In the genomic region with DNA sequence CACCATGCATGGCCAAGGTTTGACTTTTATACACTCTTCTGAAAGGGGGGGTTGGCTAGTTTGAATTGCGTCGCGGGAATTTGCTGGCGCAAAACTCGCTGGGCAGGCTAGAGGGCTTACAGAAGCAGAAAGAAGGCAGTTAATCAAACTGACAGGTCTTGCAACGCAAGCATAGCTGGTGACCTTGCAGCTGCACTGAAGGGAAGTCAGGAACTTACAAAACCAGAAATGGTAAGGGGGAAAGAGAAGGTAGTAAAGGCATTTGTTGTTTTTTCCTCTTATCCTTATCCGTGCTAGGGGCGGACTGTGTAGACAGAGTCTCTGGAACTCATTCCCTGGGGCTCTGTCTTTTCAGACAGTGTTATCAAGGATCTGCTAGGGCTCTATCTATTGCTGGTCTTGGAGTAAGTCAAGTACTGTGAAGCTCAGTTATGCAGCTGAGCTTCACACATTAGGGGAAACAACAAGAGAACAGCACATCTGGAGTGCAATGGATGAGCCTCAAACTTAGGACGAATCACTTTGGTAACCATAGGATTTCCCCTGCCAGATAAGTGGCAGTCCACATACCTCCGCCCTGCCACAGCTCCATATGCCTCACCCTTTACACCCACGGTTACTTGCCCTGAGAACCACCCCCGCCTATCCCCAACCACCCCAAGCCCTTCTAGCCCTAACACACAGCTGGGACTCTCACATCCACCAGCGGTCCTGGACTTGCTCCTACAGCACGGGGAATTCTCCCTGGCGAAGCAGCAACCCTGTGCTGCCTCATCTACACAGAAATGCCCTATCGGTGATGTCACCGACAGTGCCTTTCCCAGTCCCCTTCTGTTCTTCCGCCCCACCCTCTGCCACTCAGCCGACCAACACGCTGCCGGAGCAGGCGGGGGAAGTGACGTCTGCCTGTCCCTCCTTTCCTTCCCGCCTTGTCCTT, we compare ENCODE assay signal across 1 cellular context.
TF ChIP-seq lines count a peak whose summit lies in the region.

No MANE protein-coding gene starts in this region.

TF ChIP-seq in HEK293, 187 proteins besides CTCF, POLR2A, EP300 and RAD21 (continued from another document and continues in another):
- TF ChIP-seq ZBTB44 (tag by site-specific recombination; IDR thresholded peaks at IDR 0.05) (peak; percentile 78), ZFP3 (tag by site-specific recombination; IDR thresholded peaks at IDR 0.05; ENCODE audit: low read depth) (no peak), RBAK (tag by site-specific recombination; IDR thresholded peaks at IDR 0.05) (no peak), ZNF394 (tag by site-specific recombination; IDR thresholded peaks at IDR 0.05; ENCODE audit: borderline replicate concordance) (no peak), ZNF658 (tag by site-specific recombination; IDR thresholded peaks at IDR 0.05) (no peak), INSM2 (tag by site-specific recombination; IDR thresholded peaks at IDR 0.05) (peak; percentile 79), GLIS2 (tag by site-specific recombination; IDR thresholded peaks at IDR 0.05) (peak; percentile 27), ZFP69B (tag by site-specific recombination; IDR thresholded peaks at IDR 0.05) (peak; percentile 47; the same call in 1 of the 2 replicates), ZNF624 (tag by site-specific recombination; IDR thresholded peaks at IDR 0.05) (no peak), ZNF580 (tag by site-specific recombination; IDR thresholded peaks at IDR 0.05) (no peak), ZNF473 (tag by site-specific recombination; IDR thresholded peaks at IDR 0.05) (no peak), ZBTB1 (tag by site-specific recombination; IDR thresholded peaks at IDR 0.05) (no peak), ZNF555 (tag by site-specific recombination; conservative IDR thresholded peaks at IDR 0.05) (no peak), ZNF530 (tag by site-specific recombination; IDR thresholded peaks at IDR 0.05; ENCODE audit: low read depth) (no peak), ZNF791 (tag by site-specific recombination; IDR thresholded peaks at IDR 0.05) (no peak), ZBTB48 (tag by site-specific recombination; IDR thresholded peaks at IDR 0.05) (peak; percentile 83), ZNF404 (tag by site-specific recombination; IDR thresholded peaks at IDR 0.05) (no peak), ZNF692 (tag by site-specific recombination; IDR thresholded peaks at IDR 0.05) (peak; percentile 45; the same call in 1 of the 2 replicates), PRDM6 (tag by site-specific recombination; IDR thresholded peaks at IDR 0.05) (no peak), ZNF184 (tag by site-specific recombination; IDR thresholded peaks at IDR 0.05) (no peak), ZNF660 (tag by site-specific recombination; IDR thresholded peaks at IDR 0.05) (no peak), ZBTB26 (tag by site-specific recombination; optimal IDR thresholded peaks at IDR 0.05) (no peak), ZNF280D (tag by site-specific recombination; IDR thresholded peaks at IDR 0.05) (no peak), KLF8 (tag by site-specific recombination; IDR thresholded peaks at IDR 0.05) (peak; percentile 80), GLI4 (tag by site-specific recombination; IDR thresholded peaks at IDR 0.05) (no peak), ZNF302 (tag by site-specific recombination; IDR thresholded peaks at IDR 0.05; ENCODE audit: low read depth) (no peak), PRDM1 (tag by site-specific recombination; IDR thresholded peaks at IDR 0.05) (peak; percentile 30; the same call in 1 of the 2 replicates), ZNF621 (tag by site-specific recombination; IDR thresholded peaks at IDR 0.05) (no peak), OVOL3 (tag by site-specific recombination; IDR thresholded peaks at IDR 0.05) (no peak), ZNF221 (tag by site-specific recombination; IDR thresholded peaks at IDR 0.05; ENCODE audit: borderline replicate concordance) (no peak), ZNF19 (tag by site-specific recombination; IDR thresholded peaks at IDR 0.05; ENCODE audit: low read depth) (no peak), ZNF416 (tag by site-specific recombination; IDR thresholded peaks at IDR 0.05) (no peak), ZNF114 (tag by site-specific recombination; IDR thresholded peaks at IDR 0.05) (no peak), KLF7 (tag by site-specific recombination; IDR thresholded peaks at IDR 0.05; ENCODE audit: borderline replicate concordance) (no peak), ZNF488 (tag by site-specific recombination; IDR thresholded peaks at IDR 0.05) (no peak), KLF9 (tag by site-specific recombination; IDR thresholded peaks at IDR 0.05; ENCODE audit: low read depth) (no peak; the same call in 1 of the 2 replicates), ZNF174 (tag by site-specific recombination; IDR thresholded peaks at IDR 0.05) (no peak), ZNF274 (IDR thresholded peaks at IDR 0.05; ENCODE audit: low read length) (no peak), ZNF274 (tag by site-specific recombination; IDR thresholded peaks at IDR 0.05; ENCODE audit: borderline replicate concordance) (no peak), SCRT1 (tag by site-specific recombination; IDR thresholded peaks at IDR 0.05; ENCODE audit: borderline replicate concordance) (no peak), ZNF792 (tag by site-specific recombination; IDR thresholded peaks at IDR 0.05) (no peak), ZNF623 (tag by site-specific recombination; IDR thresholded peaks at IDR 0.05) (no peak), SP7 (tag by site-specific recombination; IDR thresholded peaks at IDR 0.05) (peak; percentile 78), ZNF830 (tag by site-specific recombination; IDR thresholded peaks at IDR 0.05; ENCODE audit: low read depth) (no peak), ZNF341 (tag by site-specific recombination; IDR thresholded peaks at IDR 0.05; ENCODE audit: low read depth) (peak; percentile 66)
- TF ChIP-seq, protein P1, sequence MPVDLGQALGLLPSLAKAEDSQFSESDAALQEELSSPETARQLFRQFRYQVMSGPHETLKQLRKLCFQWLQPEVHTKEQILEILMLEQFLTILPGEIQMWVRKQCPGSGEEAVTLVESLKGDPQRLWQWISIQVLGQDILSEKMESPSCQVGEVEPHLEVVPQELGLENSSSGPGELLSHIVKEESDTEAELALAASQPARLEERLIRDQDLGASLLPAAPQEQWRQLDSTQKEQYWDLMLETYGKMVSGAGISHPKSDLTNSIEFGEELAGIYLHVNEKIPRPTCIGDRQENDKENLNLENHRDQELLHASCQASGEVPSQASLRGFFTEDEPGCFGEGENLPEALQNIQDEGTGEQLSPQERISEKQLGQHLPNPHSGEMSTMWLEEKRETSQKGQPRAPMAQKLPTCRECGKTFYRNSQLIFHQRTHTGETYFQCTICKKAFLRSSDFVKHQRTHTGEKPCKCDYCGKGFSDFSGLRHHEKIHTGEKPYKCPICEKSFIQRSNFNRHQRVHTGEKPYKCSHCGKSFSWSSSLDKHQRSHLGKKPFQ (tag by site-specific recombination; IDR thresholded peaks at IDR 0.05), result no peak
- TF ChIP-seq, protein P2, sequence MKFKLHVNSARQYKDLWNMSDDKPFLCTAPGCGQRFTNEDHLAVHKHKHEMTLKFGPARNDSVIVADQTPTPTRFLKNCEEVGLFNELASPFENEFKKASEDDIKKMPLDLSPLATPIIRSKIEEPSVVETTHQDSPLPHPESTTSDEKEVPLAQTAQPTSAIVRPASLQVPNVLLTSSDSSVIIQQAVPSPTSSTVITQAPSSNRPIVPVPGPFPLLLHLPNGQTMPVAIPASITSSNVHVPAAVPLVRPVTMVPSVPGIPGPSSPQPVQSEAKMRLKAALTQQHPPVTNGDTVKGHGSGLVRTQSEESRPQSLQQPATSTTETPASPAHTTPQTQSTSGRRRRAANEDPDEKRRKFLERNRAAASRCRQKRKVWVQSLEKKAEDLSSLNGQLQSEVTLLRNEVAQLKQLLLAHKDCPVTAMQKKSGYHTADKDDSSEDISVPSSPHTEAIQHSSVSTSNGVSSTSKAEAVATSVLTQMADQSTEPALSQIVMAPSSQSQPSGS (tag by site-specific recombination; IDR thresholded peaks at IDR 0.05; ENCODE audit: low read depth), result peak; percentile 96
